ENCODE assay signal across 25 cellular contexts in the genomic region with DNA sequence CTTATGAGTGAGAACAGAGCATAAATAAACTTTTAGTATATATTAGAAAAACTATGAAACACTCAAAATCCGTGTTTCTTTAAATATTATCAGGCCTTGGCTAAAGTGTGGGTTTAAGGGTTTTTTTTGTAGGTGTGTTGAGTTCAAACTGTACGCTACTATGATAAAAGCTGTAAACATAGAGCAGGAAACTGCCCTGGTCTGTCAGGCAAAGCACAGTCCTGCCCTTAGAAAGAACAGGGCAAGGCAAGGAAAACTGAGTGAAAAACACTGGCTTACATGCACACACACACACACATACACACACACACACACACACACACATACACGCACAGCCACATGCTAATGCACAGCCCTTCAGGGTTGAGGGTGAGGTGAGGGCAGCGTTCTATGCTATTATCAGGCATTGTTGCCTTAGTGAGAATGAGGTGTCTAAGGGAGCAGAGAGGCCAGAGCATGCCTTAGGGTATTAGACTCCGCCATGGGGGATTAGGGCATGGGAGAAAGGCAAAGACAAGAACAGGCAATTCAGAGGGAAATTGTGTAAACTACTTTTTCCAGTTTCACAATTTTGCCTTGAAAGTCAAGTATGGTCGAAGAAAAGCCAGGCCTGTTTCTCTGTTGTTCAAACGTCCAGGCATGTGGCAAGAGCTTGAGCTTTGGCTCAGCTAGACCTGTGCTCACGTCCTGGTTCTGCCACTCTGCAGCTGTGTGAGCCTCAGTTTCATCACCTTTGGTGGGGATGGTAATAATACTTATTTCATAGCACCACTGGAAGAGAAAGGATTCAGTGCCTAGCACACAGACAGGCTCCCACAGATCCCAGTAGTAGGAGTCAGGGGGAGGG. TPM values are rescaled to one million over a fixed set of nuclear protein-coding genes. Genes with fewer than 3 reads are reported as not detected.
A peak's percentile ranks its signal among the peaks of the same experiment; 100 is the strongest.
DNase-seq lines count a peak whose midpoint lies in the region; ATAC-seq and TF ChIP-seq lines count a peak whose summit lies in the region.
"Had no signal": no experiment of that assay in that cellular context is flagged by ENCODE, and none has a peak within 500 bp of the region (broad histone marks: within the 10 kb centered on the region; RNA-seq: fewer than 3 reads in every experiment).

No MANE protein-coding gene starts in this region.

- no peaks in the 10 kb centered on the region for H3K27me3 ChIP-seq in smooth muscle cell (ENCODE audit: low read depth)
- H3K27me3 ChIP-seq in vagina: no peaks in the 10 kb centered on the region
- H3K27me3 ChIP-seq: foreskin keratinocyte, tibial nerve had no signal

- H2AFZ ChIP-seq in smooth muscle cell (ENCODE audit: low read depth): peak overlapping the region; percentile 35

- H3K4me1 Mint-ChIP-seq in T-helper 17 cell: no peaks in the 10 kb centered on the region
- H3K4me1 Mint-ChIP-seq: activated CD4-positive, alpha-beta T cell treated with anti-CD3 and anti-CD28 coated beads for 36 hours; activated naive CD8-positive, alpha-beta T cell treated with anti-CD3 and anti-CD28 coated beads, Interleukin-2, amount 50 U/mL, for 24 hours; CD8-positive, alpha-beta memory T cell; stimulated activated naive CD8-positive, alpha-beta T cell treated with anti-CD3 and anti-CD28 coated beads, Interleukin-15, amount 100 ng/mL, for 72 hours had no signal

- no peak overlapping the region for H3K9ac ChIP-seq in smooth muscle cell (ENCODE audit: low read depth)

- TF ChIP-seq CTCF in epithelial cell of esophagus (IDR thresholded peaks at IDR 0.05; ENCODE audit: insufficient read depth, low read depth, low read length, missing control alignments) (no peak), smooth muscle cell (IDR thresholded peaks at IDR 0.05; ENCODE audit: borderline replicate concordance, insufficient read depth, poor library complexity, severe bottlenecking) (no peak), vagina (IDR thresholded peaks at IDR 0.05) (no peak)

- no peaks in the 10 kb centered on the region for H4K20me1 ChIP-seq in smooth muscle cell (ENCODE audit: low read depth)

- H3K36me3 ChIP-seq in smooth muscle cell (ENCODE audit: low read depth) (no peaks in the 10 kb centered on the region), vagina (no peaks in the 10 kb centered on the region)
- H3K36me3 ChIP-seq: tibial nerve had no signal

- H3K9me3 ChIP-seq in T-helper 17 cell (ENCODE audit: control insufficient read depth, low read length, poor library complexity, severe bottlenecking) (no peaks in the 10 kb centered on the region), smooth muscle cell (replicated peaks; ENCODE audit: low read depth) (no peaks in the 10 kb centered on the region), vagina (no peaks in the 10 kb centered on the region)
- H3K9me3 ChIP-seq: tibial nerve had no signal

- DNase-seq in T-helper 17 cell (no peak), epithelial cell of esophagus (ENCODE audit: low read depth) (peak; percentile 95), left lobe of liver (ENCODE audit: low spot score) (no peak), smooth muscle cell (lab: John Stamatoyannopoulos, UW; ENCODE audit: unreplicated experiment) (no peak), vagina (ENCODE audit: extremely low spot score in 2 of 2) (no peak), NCI-H226 (no peak)
- DNase-seq: activated CD4-positive, alpha-beta T cell treated with anti-CD3 and anti-CD28 coated beads for 36 hours; activated CD8-positive, alpha-beta memory T cell treated with anti-CD3 and anti-CD28 coated beads, Interleukin-2, amount 50 U/mL, for 4 hours; activated effector memory CD4-positive, alpha-beta T cell treated with Interleukin-2 at 50 U/mL for 16 hours; activated naive CD8-positive, alpha-beta T cell treated with anti-CD3 and anti-CD28 coated beads, Interleukin-2, amount 50 U/mL, for 24 hours; AML-193; CD8-positive, alpha-beta memory T cell; DMS53; GOT3; Kasumi-1; NCI-H1105 treated with DMSO at 0.1 percent for 48 hours; NCI-H2107; NCI-H524; stimulated activated CD4-positive, alpha-beta T cell treated with anti-CD3 and anti-CD28 coated beads, Interleukin-4, amount 100 ng/mL, for 4 hours; stimulated activated naive CD8-positive, alpha-beta T cell treated with anti-CD3 and anti-CD28 coated beads, Interleukin-15, amount 100 ng/mL, for 72 hours had no signal

- peak overlapping the region; percentile 71 for H3K27ac ChIP-seq in smooth muscle cell (ENCODE audit: low read depth)
- no peak overlapping the region for H3K27ac ChIP-seq in vagina
- H3K27ac ChIP-seq: foreskin keratinocyte, tibial nerve had no signal

- intact Hi-C loops in vagina (cut with DNase I): no loop called here

- peak overlapping the region; percentile 32 for H3K27ac Mint-ChIP-seq in T-helper 17 cell
- H3K27ac Mint-ChIP-seq: activated CD4-positive, alpha-beta T cell treated with anti-CD3 and anti-CD28 coated beads for 36 hours; activated naive CD8-positive, alpha-beta T cell treated with anti-CD3 and anti-CD28 coated beads, Interleukin-2, amount 50 U/mL, for 24 hours; memory B cell; stimulated activated naive CD8-positive, alpha-beta T cell treated with anti-CD3 and anti-CD28 coated beads, Interleukin-15, amount 100 ng/mL, for 72 hours had no signal

- 6% methylated on average over 8 of the region's 8 CpGs for WGBS in smooth muscle cell (ENCODE audit: low lambda C conversion rate)

- peak overlapping the region; percentile 62 for H3K4me2 ChIP-seq in smooth muscle cell

- no peak overlapping the region for H3K4me3 Mint-ChIP-seq in T-helper 17 cell
- H3K4me3 Mint-ChIP-seq: activated CD4-positive, alpha-beta T cell treated with anti-CD3 and anti-CD28 coated beads for 36 hours; activated naive CD8-positive, alpha-beta T cell treated with anti-CD3 and anti-CD28 coated beads, Interleukin-2, amount 50 U/mL, for 24 hours; CD8-positive, alpha-beta memory T cell; memory B cell; neural crest cell; stimulated activated naive CD8-positive, alpha-beta T cell treated with anti-CD3 and anti-CD28 coated beads, Interleukin-15, amount 100 ng/mL, for 72 hours had no signal

- no peak for TF ChIP-seq POLR2A in vagina (IDR thresholded peaks at IDR 0.05)

- H3K4me1 ChIP-seq in smooth muscle cell (ENCODE audit: low read depth) (peaks cover 8% of the 10 kb centered on the region), vagina (no peaks in the 10 kb centered on the region)
- H3K4me1 ChIP-seq: tibial nerve had no signal

- H3K4me3 ChIP-seq in epithelial cell of esophagus (ENCODE audit: low read length): no peak overlapping the region
- H3K4me3 ChIP-seq in smooth muscle cell: no peak overlapping the region
- no peak overlapping the region for H3K4me3 ChIP-seq in vagina
- H3K4me3 ChIP-seq: tibial nerve had no signal

- H3K27me3 Mint-ChIP-seq in T-helper 17 cell: peaks cover 28% of the 10 kb centered on the region
- H3K27me3 Mint-ChIP-seq: activated CD4-positive, alpha-beta T cell treated with anti-CD3 and anti-CD28 coated beads for 36 hours; stimulated activated naive CD8-positive, alpha-beta T cell treated with anti-CD3 and anti-CD28 coated beads, Interleukin-15, amount 100 ng/mL, for 72 hours had no signal

- H3F3A ChIP-seq in smooth muscle cell (ENCODE audit: low read depth): peaks cover 5% of the 10 kb centered on the region

- no peaks in the 10 kb centered on the region for H3K79me2 ChIP-seq in smooth muscle cell (ENCODE audit: low read depth)

- ATAC-seq in T-helper 17 cell (no peak), left lobe of liver (peak; percentile 39), GM18511 (IDR thresholded peaks at IDR 0.05; ENCODE audit: unreplicated experiment) (no peak)
- ATAC-seq: activated CD4-positive, alpha-beta T cell treated with anti-CD3 and anti-CD28 coated beads for 36 hours; activated naive CD8-positive, alpha-beta T cell treated with anti-CD3 and anti-CD28 coated beads, Interleukin-2, amount 50 U/mL, for 24 hours; foreskin keratinocyte; stimulated activated naive CD8-positive, alpha-beta T cell treated with anti-CD3 and anti-CD28 coated beads, Interleukin-15, amount 100 ng/mL, for 72 hours had no signal

- no peaks in the 10 kb centered on the region for H3K36me3 Mint-ChIP-seq in T-helper 17 cell (ENCODE audit: low read depth)
- H3K36me3 Mint-ChIP-seq: CD8-positive, alpha-beta memory T cell; memory B cell had no signal

RNA-seq across cellular contexts. Expression of a gene that starts 36.3 kb away (rescaled TPM):
- total RNA-seq in T-helper 17 cell (10 to 100 TPM; 10.4 to 32.4 TPM), left lobe of liver (52.6 TPM), smooth muscle cell (1,694 and 1,869 TPM in 2 replicates), vagina (498 TPM)
- polyA plus RNA-seq in smooth muscle cell: 1,915 and 2,406 TPM in 2 replicates
